1 cellular context compared by ENCODE assay signal in the genomic region with DNA sequence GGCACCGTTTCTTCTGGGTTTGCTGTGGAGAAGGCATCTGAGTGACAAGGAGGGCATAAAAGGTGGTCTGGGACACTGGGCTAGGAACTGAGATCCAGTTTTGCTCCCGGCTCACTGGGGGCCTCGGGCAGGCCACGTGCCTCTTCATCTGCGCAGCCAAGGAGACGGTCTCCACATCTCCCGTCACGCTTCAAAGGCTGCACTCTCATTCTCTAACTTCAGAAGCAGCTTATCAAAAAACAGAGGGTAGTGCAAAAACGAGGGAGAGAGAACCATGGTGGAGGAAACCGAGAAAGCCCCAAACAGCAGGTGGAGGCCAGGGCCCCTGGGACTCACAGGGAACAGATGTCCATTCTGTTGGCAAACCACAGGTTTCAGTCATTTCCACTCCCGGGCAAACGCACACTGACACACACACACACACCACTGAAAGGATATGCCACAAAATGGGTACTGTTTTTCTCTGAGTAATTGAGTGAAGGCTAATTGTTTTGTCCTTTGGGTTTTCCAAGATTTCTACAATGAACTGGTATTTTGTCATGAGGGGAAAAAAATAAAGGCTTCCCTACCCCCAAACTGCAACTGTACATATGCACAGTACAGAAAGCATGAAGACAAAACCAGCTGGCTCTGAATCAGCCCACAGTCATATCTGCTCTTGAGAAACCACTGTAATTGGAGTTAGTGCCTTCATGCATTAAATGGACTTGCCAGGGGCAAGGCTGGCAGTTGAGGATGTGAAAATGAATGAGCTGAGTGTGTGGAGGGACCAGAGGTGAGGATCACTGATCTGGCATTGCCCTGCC.
TF ChIP-seq lines count a peak whose summit lies in the region.

No MANE protein-coding gene starts in this region.

TF ChIP-seq in IMR-90, 13 proteins besides CTCF, POLR2A, EP300 and RAD21:
- TF ChIP-seq MXI1 (IDR thresholded peaks at IDR 0.05; ENCODE audit: borderline replicate concordance, low read depth, low read length) (no peak), FOS (IDR thresholded peaks at IDR 0.05; ENCODE audit: low read depth, low read length) (peak; percentile 58; the same call in 1 of the 2 replicates), BHLHE40 (IDR thresholded peaks at IDR 0.05; ENCODE audit: low read depth, low read length) (no peak), RCOR1 (IDR thresholded peaks at IDR 0.05; ENCODE audit: insufficient replicate concordance, low read length) (no peak), SMC3 (IDR thresholded peaks at IDR 0.05; ENCODE audit: low read depth, low read length) (peak; percentile 9; the same call in 1 of the 2 replicates), MAFK (IDR thresholded peaks at IDR 0.05; ENCODE audit: low read depth, low read length) (no peak), CEBPB (IDR thresholded peaks at IDR 0.05; ENCODE audit: low read depth, low read length) (peak; percentile 79)
